25 cellular contexts compared by ENCODE assay signal in genomic region chr20:271069-271468, GRCh38. TPM values are rescaled to one million over a fixed set of nuclear protein-coding genes. Genes with fewer than 3 reads are reported as not detected.
DNase-seq lines count a peak whose midpoint lies in the region; ATAC-seq, FAIRE-seq and TF ChIP-seq lines count a peak whose summit lies in the region.
"Had no signal": no experiment of that assay in that cellular context is flagged by ENCODE, and none has a peak within 500 bp of the region (broad histone marks: within the 10 kb centered on the region; RNA-seq: fewer than 3 reads in every experiment).

No MANE protein-coding gene starts in this region.

- H3K27me3 ChIP-seq in HepG2 (ENCODE audit: control insufficient read depth in 1 of 2, insufficient read depth in 2 of 2, low read length in 2 of 2): peaks cover 3 to 12% of the 10 kb centered on the region in 2 experiments; a peak in 4 of 5 replicates
- H3K27me3 ChIP-seq: BLaER1 had no signal

- BruUV-seq in HepG2 (replicated peaks; lab: Mats Ljungman, UMichigan): no TSS peak

- POLR2A ChIA-PET in HEK293 (lab: Yijun Ruan, JAX): no interaction called here
- POLR2A ChIA-PET in HepG2 (lab: Yijun Ruan, JAX): interaction anchor here (1.6 kb wide), 1 partner anchor 77 kb away, joined by 4 read pairs; no protein-coding TSS in a partner anchor

- no peak for ATAC-seq in HepG2
- ATAC-seq: GM23338 had no signal

- FAIRE-seq in HepG2 (lab: Jason Lieb, UNC): no peak
- FAIRE-seq: GM12892, GM18507, H54 had no signal

- H3K36me3 ChIP-seq in HEK293 (ENCODE audit: control insufficient read depth in 2 of 2, insufficient read depth in 1 of 2, low read length in 2 of 2) (peaks cover 0 to 2% of the 10 kb centered on the region in 2 experiments; a peak in 2 of 3 replicates), HepG2 (replicated peaks in 1 of 2; ENCODE audit: control insufficient read depth in 1 of 2, insufficient read depth in 2 of 2, low read length in 2 of 2) (peaks cover 6 to 12% of the 10 kb centered on the region in 2 experiments)

- H3K9ac ChIP-seq in HepG2 (ENCODE audit: insufficient read depth, low read depth, low read length): no peak overlapping the region
- H3K9ac ChIP-seq: BLaER1 had no signal

- no peaks in the 10 kb centered on the region for H3K9me3 ChIP-seq in HEK293 (ENCODE audit: control insufficient read depth, insufficient read depth, low read depth, low read length)
- no peaks in the 10 kb centered on the region for H3K9me3 ChIP-seq in HepG2 (ENCODE audit: low read length)
- H3K9me3 ChIP-seq: BLaER1 had no signal

- no peak overlapping the region for H3K4me2 ChIP-seq in HepG2 (ENCODE audit: low read depth, low read length)
- H3K4me2 ChIP-seq: GM23338 had no signal

- peak; percentile 37 for DNase-seq in activated CD8-positive, alpha-beta memory T cell treated with anti-CD3 and anti-CD28 coated beads for 24 hours
- no peak for DNase-seq in activated CD8-positive, alpha-beta memory T cell treated with anti-CD3 and anti-CD28 coated beads, Interleukin-2, amount 50 U/mL, for 4 hours
- DNase-seq in HepG2 (ENCODE audit: low spot score) (no peak), GM19238 (ENCODE audit: insufficient read length, low spot score) (no peak)
- DNase-seq in stimulated activated CD8-positive, alpha-beta memory T cell treated with anti-CD3 and anti-CD28 coated beads, Interleukin-4, amount 100 ng/mL, for 48 hours: peak; percentile 12
- no peak for DNase-seq in activated T-cell treated with anti-CD3 and anti-CD28 coated beads, Interleukin-2, amount 50 U/mL, for 1 hour
- DNase-seq: 8988T; CD4-positive, alpha-beta memory T cell; DMS153; DMS79; GDM1; HCEC 1CT; HFFc6 had no signal

- no peaks in the 10 kb centered on the region for H3K4me1 ChIP-seq in HEK293 (ENCODE audit: control insufficient read depth, insufficient read depth, low read length)
- H3K4me1 ChIP-seq in HepG2 (ENCODE audit: insufficient read depth, low read length): peaks cover 8% of the 10 kb centered on the region

- no peaks in the 10 kb centered on the region for H4K20me1 ChIP-seq in HepG2 (ENCODE audit: insufficient read depth, low read length)
- H4K20me1 ChIP-seq: BLaER1 had no signal

- intact Hi-C loops in HepG2 (cut with micrococcal nuclease; ENCODE audit: unreplicated experiment): no loop called here

- TF ChIP-seq CTCF in HEK293 (tag by site-specific recombination; IDR thresholded peaks at IDR 0.05) (no peak), HepG2 (CRISPR knock-in tag; IDR thresholded peaks at IDR 0.05) (no peak)

- no peak for TF ChIP-seq RAD21 in HepG2 (CRISPR knock-in tag; IDR thresholded peaks at IDR 0.05)

- in situ Hi-C loops in HepG2 (cut with HindIII; ENCODE audit: extremely low pct_ligation_motif_present, low pct_unique_long_range_greater_than_20kb): no loop called here

- H3K4me3 ChIP-seq in HEK293 (ENCODE audit: low read depth, low read length) (no peak overlapping the region), HepG2 (replicated peaks in 1 of 3; ENCODE audit: insufficient read depth in 1 of 3, low read depth in 2 of 3, low read length in 3 of 3) (no peak overlapping the region)
- H3K4me3 ChIP-seq: BLaER1, GM23338 had no signal

- TF ChIP-seq EP300 in HepG2 (IDR thresholded peaks at IDR 0.05; ENCODE audit: low read depth in 2 of 2, low read length in 2 of 2) (no peak), HepG2 (CRISPR knock-in tag; IDR thresholded peaks at IDR 0.05; ENCODE audit: borderline replicate concordance) (no peak)

- no peak for TF ChIP-seq POLR2A in HepG2 (IDR thresholded peaks at IDR 0.05; ENCODE audit: insufficient read depth in 1 of 2, low read depth in 2 of 2, low read length in 2 of 2)

- 94% methylated on average over 2 of the region's 4 CpGs for WGBS in HepG2 (ENCODE audit: low lambda C conversion rate)

- CTCF ChIA-PET in HEK293 (lab: Yijun Ruan, JAX): no interaction called here
- CTCF ChIA-PET in HepG2 (lab: Yijun Ruan, JAX; ENCODE audit: low intra/inter-chr PET ratio, low total read pairs): no interaction called here

- H3K79me2 ChIP-seq in HepG2 (ENCODE audit: insufficient read depth, low read length): no peaks in the 10 kb centered on the region

- H2AFZ ChIP-seq in HepG2 (ENCODE audit: low read length): no peak overlapping the region
- H2AFZ ChIP-seq: GM23338 had no signal

- H3K27ac ChIP-seq in HEK293 (ENCODE audit: extremely low read depth, low read depth, low read length) (no peak overlapping the region), HepG2 (ENCODE audit: extremely low read length, insufficient read depth, low read length) (no peak overlapping the region)
- H3K27ac ChIP-seq: BLaER1, HL-60 had no signal

RNA-seq across cellular contexts. Expression of gene DEFB132, which starts 13.5 kb away (rescaled TPM):
- total RNA-seq in HepG2 (2016; rRNA removed; fragmentation: Illumina TruSeq; extraction: Trizol): not detected in 2 replicates
- total RNA-seq in HepG2 (2016; cell fraction: cytosol; rRNA removed; fragmentation: Illumina TruSeq; extraction: Trizol; ENCODE audit: low read depth): not detected in 2 replicates
- not detected in 2 replicates for total RNA-seq in HepG2 (2016; cell fraction: insoluble cytoplasmic fraction; rRNA removed; fragmentation: Illumina TruSeq; extraction: Trizol)
- total RNA-seq in HepG2 (2016; cell fraction: membrane; rRNA removed; fragmentation: Illumina TruSeq; extraction: Trizol): not detected in 2 replicates
- total RNA-seq in HepG2 (2016; cell fraction: nucleus; rRNA removed; fragmentation: Illumina TruSeq; extraction: Trizol): not detected in 2 replicates
- polyA plus RNA-seq in HepG2 (2011; rRNA removed): not detected in 2 replicates
- polyA plus RNA-seq in HepG2 (2011; cell fraction: cytosol; rRNA removed): not detected in 2 replicates
- not detected in 2 replicates for polyA plus RNA-seq in HepG2 (2011; cell fraction: nucleus; rRNA removed)
- polyA plus RNA-seq in HepG2 (2012): not detected in 2 replicates
- polyA plus RNA-seq in HepG2 (2016; cell fraction: cytosol; fragmentation: Illumina TruSeq; extraction: Trizol; ENCODE audit: low read depth): not detected in 2 replicates
- polyA plus RNA-seq in HepG2 (2016; cell fraction: insoluble cytoplasmic fraction; fragmentation: Illumina TruSeq; extraction: Trizol; ENCODE audit: low read depth): not detected in 2 replicates
- polyA plus RNA-seq in HepG2 (2016; cell fraction: membrane; fragmentation: Illumina TruSeq; extraction: Trizol; ENCODE audit: low read depth): not detected in 2 replicates
- not detected in 2 replicates for polyA plus RNA-seq in HepG2 (2016; cell fraction: nucleus; fragmentation: Illumina TruSeq; extraction: Trizol; ENCODE audit: insufficient read depth, low read depth)
- not detected in 2 replicates for polyA minus RNA-seq in HepG2 (2011; rRNA and poly(A)+ RNA removed; ENCODE audit: low replicate concordance)
- polyA minus RNA-seq in HepG2 (2011; cell fraction: cytosol; rRNA and poly(A)+ RNA removed): not detected in 2 replicates
- not detected in 2 replicates for polyA minus RNA-seq in HepG2 (2011; cell fraction: nucleus; rRNA and poly(A)+ RNA removed)
- total RNA-seq: A673; CD4-positive, alpha-beta memory T cell; Daoy; GM23338; HFFc6; HT1080 had no signal
- polyA plus RNA-seq: AG04450; CD14-positive monocyte; CD4-positive, alpha-beta memory T cell; GM23338 had no signal

RNA-seq across cellular contexts. Expression of gene C20orf96, which starts 19.5 kb away (rescaled TPM):
- total RNA-seq in HepG2 (2016; rRNA removed; fragmentation: Illumina TruSeq; extraction: Trizol): 3.8 and 4.7 TPM in 2 replicates
- total RNA-seq in HepG2 (2016; cell fraction: cytosol; rRNA removed; fragmentation: Illumina TruSeq; extraction: Trizol; ENCODE audit: low read depth): 0.51 and 1.3 TPM in 2 replicates
- 3.1 and 5.0 TPM in 2 replicates for total RNA-seq in HepG2 (2016; cell fraction: insoluble cytoplasmic fraction; rRNA removed; fragmentation: Illumina TruSeq; extraction: Trizol)
- total RNA-seq in HepG2 (2016; cell fraction: membrane; rRNA removed; fragmentation: Illumina TruSeq; extraction: Trizol): 2.0 and 2.7 TPM in 2 replicates
- total RNA-seq in HepG2 (2016; cell fraction: nucleus; rRNA removed; fragmentation: Illumina TruSeq; extraction: Trizol): 9.9 and 10.7 TPM in 2 replicates
- 18.2 and 20.6 TPM in 2 replicates for polyA plus RNA-seq in HepG2 (2011; rRNA removed)
- polyA plus RNA-seq in HepG2 (2011; cell fraction: cytosol; rRNA removed): 10.7 and 11.6 TPM in 2 replicates
- 25.9 and 27.9 TPM in 2 replicates for polyA plus RNA-seq in HepG2 (2011; cell fraction: nucleus; rRNA removed)
- 17.5 and 20.7 TPM in 2 replicates for polyA plus RNA-seq in HepG2 (2012)
- polyA plus RNA-seq in HepG2 (2016; cell fraction: cytosol; fragmentation: Illumina TruSeq; extraction: Trizol; ENCODE audit: low read depth): 4.3 and 5.1 TPM in 2 replicates
- 13.8 and 15.5 TPM in 2 replicates for polyA plus RNA-seq in HepG2 (2016; cell fraction: insoluble cytoplasmic fraction; fragmentation: Illumina TruSeq; extraction: Trizol; ENCODE audit: low read depth)
- polyA plus RNA-seq in HepG2 (2016; cell fraction: membrane; fragmentation: Illumina TruSeq; extraction: Trizol; ENCODE audit: low read depth): 7.8 and 8.1 TPM in 2 replicates
- 37.7 and 37.8 TPM in 2 replicates for polyA plus RNA-seq in HepG2 (2016; cell fraction: nucleus; fragmentation: Illumina TruSeq; extraction: Trizol; ENCODE audit: insufficient read depth, low read depth)
- 1.7 and 6.2 TPM in 2 replicates for polyA minus RNA-seq in HepG2 (2011; rRNA and poly(A)+ RNA removed; ENCODE audit: low replicate concordance)
- 2.8 and 3.7 TPM in 2 replicates for polyA minus RNA-seq in HepG2 (2011; cell fraction: cytosol; rRNA and poly(A)+ RNA removed)
- polyA minus RNA-seq in HepG2 (2011; cell fraction: nucleus; rRNA and poly(A)+ RNA removed): 16.1 and 18.5 TPM in 2 replicates

RNA-seq across cellular contexts. Expression of gene ZCCHC3, which starts 26.3 kb away (rescaled TPM):
- total RNA-seq in HepG2 (2016; rRNA removed; fragmentation: Illumina TruSeq; extraction: Trizol): 56.2 and 63.0 TPM in 2 replicates
- total RNA-seq in HepG2 (2016; cell fraction: cytosol; rRNA removed; fragmentation: Illumina TruSeq; extraction: Trizol; ENCODE audit: low read depth): 12.1 and 12.3 TPM in 2 replicates
- 49.2 and 64.0 TPM in 2 replicates for total RNA-seq in HepG2 (2016; cell fraction: insoluble cytoplasmic fraction; rRNA removed; fragmentation: Illumina TruSeq; extraction: Trizol)
- total RNA-seq in HepG2 (2016; cell fraction: membrane; rRNA removed; fragmentation: Illumina TruSeq; extraction: Trizol): 45.3 and 47.4 TPM in 2 replicates
- 28.6 and 30.4 TPM in 2 replicates for total RNA-seq in HepG2 (2016; cell fraction: nucleus; rRNA removed; fragmentation: Illumina TruSeq; extraction: Trizol)
- 43.8 and 46.6 TPM in 2 replicates for polyA plus RNA-seq in HepG2 (2011; rRNA removed)
- polyA plus RNA-seq in HepG2 (2011; cell fraction: cytosol; rRNA removed): 44.4 and 45.0 TPM in 2 replicates
- 21.2 and 22.1 TPM in 2 replicates for polyA plus RNA-seq in HepG2 (2011; cell fraction: nucleus; rRNA removed)
- 37.3 and 43.5 TPM in 2 replicates for polyA plus RNA-seq in HepG2 (2012)
- polyA plus RNA-seq in HepG2 (2016; cell fraction: cytosol; fragmentation: Illumina TruSeq; extraction: Trizol; ENCODE audit: low read depth): 8.1 and 9.0 TPM in 2 replicates
- polyA plus RNA-seq in HepG2 (2016; cell fraction: insoluble cytoplasmic fraction; fragmentation: Illumina TruSeq; extraction: Trizol; ENCODE audit: low read depth): 75.7 and 81.5 TPM in 2 replicates
- 37.6 and 38.3 TPM in 2 replicates for polyA plus RNA-seq in HepG2 (2016; cell fraction: membrane; fragmentation: Illumina TruSeq; extraction: Trizol; ENCODE audit: low read depth)
- 57.9 and 60.5 TPM in 2 replicates for polyA plus RNA-seq in HepG2 (2016; cell fraction: nucleus; fragmentation: Illumina TruSeq; extraction: Trizol; ENCODE audit: insufficient read depth, low read depth)
- 9.3 and 53.1 TPM in 2 replicates for polyA minus RNA-seq in HepG2 (2011; rRNA and poly(A)+ RNA removed; ENCODE audit: low replicate concordance)
- polyA minus RNA-seq in HepG2 (2011; cell fraction: cytosol; rRNA and poly(A)+ RNA removed): 31.3 and 34.6 TPM in 2 replicates
- 16.1 and 17.3 TPM in 2 replicates for polyA minus RNA-seq in HepG2 (2011; cell fraction: nucleus; rRNA and poly(A)+ RNA removed)

RNA-seq across cellular contexts. Expression of gene DEFB129, which starts 44.0 kb away (rescaled TPM):
- total RNA-seq in HepG2 (2016; rRNA removed; fragmentation: Illumina TruSeq; extraction: Trizol): not detected in 2 replicates
- total RNA-seq in HepG2 (2016; cell fraction: cytosol; rRNA removed; fragmentation: Illumina TruSeq; extraction: Trizol; ENCODE audit: low read depth): not detected in 2 replicates
- not detected in 2 replicates for total RNA-seq in HepG2 (2016; cell fraction: insoluble cytoplasmic fraction; rRNA removed; fragmentation: Illumina TruSeq; extraction: Trizol)
- total RNA-seq in HepG2 (2016; cell fraction: membrane; rRNA removed; fragmentation: Illumina TruSeq; extraction: Trizol): not detected in 2 replicates
- not detected in 2 replicates for total RNA-seq in HepG2 (2016; cell fraction: nucleus; rRNA removed; fragmentation: Illumina TruSeq; extraction: Trizol)
- not detected in 2 replicates for polyA plus RNA-seq in HepG2 (2011; rRNA removed)
- polyA plus RNA-seq in HepG2 (2011; cell fraction: cytosol; rRNA removed): not detected in 2 replicates
- not detected in 2 replicates for polyA plus RNA-seq in HepG2 (2011; cell fraction: nucleus; rRNA removed)
- not detected in 2 replicates for polyA plus RNA-seq in HepG2 (2012)
- polyA plus RNA-seq in HepG2 (2016; cell fraction: cytosol; fragmentation: Illumina TruSeq; extraction: Trizol; ENCODE audit: low read depth): not detected in 2 replicates
- not detected in 2 replicates for polyA plus RNA-seq in HepG2 (2016; cell fraction: insoluble cytoplasmic fraction; fragmentation: Illumina TruSeq; extraction: Trizol; ENCODE audit: low read depth)
- polyA plus RNA-seq in HepG2 (2016; cell fraction: membrane; fragmentation: Illumina TruSeq; extraction: Trizol; ENCODE audit: low read depth): not detected in 2 replicates
- not detected in 2 replicates for polyA plus RNA-seq in HepG2 (2016; cell fraction: nucleus; fragmentation: Illumina TruSeq; extraction: Trizol; ENCODE audit: insufficient read depth, low read depth)
- not detected in 2 replicates for polyA minus RNA-seq in HepG2 (2011; rRNA and poly(A)+ RNA removed; ENCODE audit: low replicate concordance)
- not detected in 2 replicates for polyA minus RNA-seq in HepG2 (2011; cell fraction: cytosol; rRNA and poly(A)+ RNA removed)
- not detected in 2 replicates for polyA minus RNA-seq in HepG2 (2011; cell fraction: nucleus; rRNA and poly(A)+ RNA removed)
- total RNA-seq: A673; CD4-positive, alpha-beta memory T cell; Daoy; GM23338; HFFc6; HT1080 had no signal
- polyA plus RNA-seq: AG04450; CD14-positive monocyte; CD4-positive, alpha-beta memory T cell; GM23338 had no signal

RNA-seq across cellular contexts. Expression of gene SOX12, which starts 54.3 kb away (rescaled TPM):
- total RNA-seq in HepG2 (2016; rRNA removed; fragmentation: Illumina TruSeq; extraction: Trizol): 12.1 and 18.7 TPM in 2 replicates
- total RNA-seq in HepG2 (2016; cell fraction: cytosol; rRNA removed; fragmentation: Illumina TruSeq; extraction: Trizol; ENCODE audit: low read depth): 5.2 and 6.4 TPM in 2 replicates
- 10.8 and 18.0 TPM in 2 replicates for total RNA-seq in HepG2 (2016; cell fraction: insoluble cytoplasmic fraction; rRNA removed; fragmentation: Illumina TruSeq; extraction: Trizol)
- total RNA-seq in HepG2 (2016; cell fraction: membrane; rRNA removed; fragmentation: Illumina TruSeq; extraction: Trizol): 19.3 and 22.7 TPM in 2 replicates
- 14.7 and 17.3 TPM in 2 replicates for total RNA-seq in HepG2 (2016; cell fraction: nucleus; rRNA removed; fragmentation: Illumina TruSeq; extraction: Trizol)
- 10.0 and 11.5 TPM in 2 replicates for polyA plus RNA-seq in HepG2 (2011; rRNA removed)
- 5.9 and 7.7 TPM in 2 replicates for polyA plus RNA-seq in HepG2 (2011; cell fraction: cytosol; rRNA removed)
- polyA plus RNA-seq in HepG2 (2011; cell fraction: nucleus; rRNA removed): 33.8 and 40.6 TPM in 2 replicates
- polyA plus RNA-seq in HepG2 (2012): 33.1 and 35.1 TPM in 2 replicates
- 9.1 and 11.5 TPM in 2 replicates for polyA plus RNA-seq in HepG2 (2016; cell fraction: cytosol; fragmentation: Illumina TruSeq; extraction: Trizol; ENCODE audit: low read depth)
- 37.4 and 47.0 TPM in 2 replicates for polyA plus RNA-seq in HepG2 (2016; cell fraction: insoluble cytoplasmic fraction; fragmentation: Illumina TruSeq; extraction: Trizol; ENCODE audit: low read depth)
- 35.3 and 38.7 TPM in 2 replicates for polyA plus RNA-seq in HepG2 (2016; cell fraction: membrane; fragmentation: Illumina TruSeq; extraction: Trizol; ENCODE audit: low read depth)
- polyA plus RNA-seq in HepG2 (2016; cell fraction: nucleus; fragmentation: Illumina TruSeq; extraction: Trizol; ENCODE audit: insufficient read depth, low read depth): 63.1 and 67.8 TPM in 2 replicates
- 2.4 and 12.0 TPM in 2 replicates for polyA minus RNA-seq in HepG2 (2011; rRNA and poly(A)+ RNA removed; ENCODE audit: low replicate concordance)
- 11.2 and 12.0 TPM in 2 replicates for polyA minus RNA-seq in HepG2 (2011; cell fraction: cytosol; rRNA and poly(A)+ RNA removed)
- 9.6 and 12.7 TPM in 2 replicates for polyA minus RNA-seq in HepG2 (2011; cell fraction: nucleus; rRNA and poly(A)+ RNA removed)

Comparison
In these comparisons a context has a peak if more than half of its experiments do, and no peak if none do; other contexts are left out.
1. DNase-seq: peak in activated CD8-positive, alpha-beta memory T cell treated with anti-CD3 and anti-CD28 coated beads for 24 hours (single experiment) and stimulated activated CD8-positive, alpha-beta memory T cell treated with anti-CD3 and anti-CD28 coated beads, Interleukin-4, amount 100 ng/mL, for 48 hours (single experiment); none in activated CD8-positive, alpha-beta memory T cell treated with anti-CD3 and anti-CD28 coated beads, Interleukin-2, amount 50 U/mL, for 4 hours (single experiment), HepG2 (single experiment), activated T-cell treated with anti-CD3 and anti-CD28 coated beads, Interleukin-2, amount 50 U/mL, for 1 hour (single experiment) and GM19238 (single experiment).